13 cellular contexts compared by ENCODE assay signal in the genomic region with DNA sequence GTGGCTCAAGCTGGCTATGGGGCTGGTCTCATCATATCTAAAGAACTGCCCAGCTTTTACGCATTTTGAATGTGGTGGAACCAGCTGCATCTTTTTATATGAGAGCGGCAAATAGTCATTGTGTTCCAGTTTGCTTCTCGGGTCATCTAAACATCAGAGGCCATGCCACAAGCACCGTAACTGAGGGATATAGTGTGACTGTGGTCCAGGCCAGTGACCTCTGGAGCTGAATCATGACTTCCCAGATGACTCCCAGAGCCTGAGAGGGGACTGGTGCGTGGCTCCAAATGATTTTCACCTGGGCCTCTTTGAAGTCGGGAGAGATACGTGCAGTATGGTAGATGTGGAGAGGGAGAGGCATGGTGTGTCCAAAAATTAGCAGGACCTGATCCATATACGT.
A peak's percentile ranks its signal among the peaks of the same experiment; 100 is the strongest.
DNase-seq lines count a peak whose midpoint lies in the region; FAIRE-seq and TF ChIP-seq lines count a peak whose summit lies in the region.
"Had no signal": no experiment of that assay in that cellular context is flagged by ENCODE, and none has a peak within 500 bp of the region (broad histone marks: within the 10 kb centered on the region; RNA-seq: fewer than 3 reads in every experiment).

No MANE protein-coding gene starts in this region.

- intact Hi-C loops in esophagus muscularis mucosa (cut with DNase I): loop anchor here (5.0 kb wide), 2 partner anchors 268 to 438 kb away; no protein-coding TSS in a partner anchor

- H3K4me3 ChIP-seq in esophagus muscularis mucosa: no peak overlapping the region
- H3K4me3 ChIP-seq: tibial artery had no signal

- H3K27me3 Mint-ChIP-seq in nephron progenitor cell (ENCODE audit: low read depth, poor library complexity): peaks cover 5% of the 10 kb centered on the region
- H3K27me3 Mint-ChIP-seq in activated naive CD8-positive, alpha-beta T cell treated with anti-CD3 and anti-CD28 coated beads for 36 hours: no peaks in the 10 kb centered on the region
- H3K27me3 Mint-ChIP-seq: activated B cell treated with CpG ODN at 0.5 μM for 24 hours had no signal

- no peaks in the 10 kb centered on the region for H3K9me3 ChIP-seq in esophagus muscularis mucosa
- H3K9me3 ChIP-seq: SK-N-SH, tibial artery had no signal

- WGBS in esophagus muscularis mucosa: 94% methylated on average over 8 of the region's 8 CpGs

- H3K9me3 Mint-ChIP-seq in nephron progenitor cell: no peaks in the 10 kb centered on the region
- no peaks in the 10 kb centered on the region for H3K9me3 Mint-ChIP-seq in activated naive CD8-positive, alpha-beta T cell treated with anti-CD3 and anti-CD28 coated beads for 36 hours
- H3K9me3 Mint-ChIP-seq: activated B cell treated with CpG ODN at 0.5 μM for 24 hours had no signal

- no peak for TF ChIP-seq EP300 in esophagus muscularis mucosa (IDR thresholded peaks at IDR 0.05)

- H3K36me3 ChIP-seq in esophagus muscularis mucosa: no peaks in the 10 kb centered on the region
- H3K36me3 ChIP-seq: tibial artery had no signal

- peak; percentile 84 for FAIRE-seq in RCC 7860 (lab: Jason Lieb, UNC)
- FAIRE-seq: kidney had no signal

- H3K4me3 Mint-ChIP-seq in nephron progenitor cell: peak overlapping the region; percentile 43
- no peak overlapping the region for H3K4me3 Mint-ChIP-seq in activated naive CD8-positive, alpha-beta T cell treated with anti-CD3 and anti-CD28 coated beads for 36 hours
- H3K4me3 Mint-ChIP-seq: activated B cell treated with CpG ODN at 0.5 μM for 24 hours had no signal

- peaks cover 46 to 61% (median 57%) of the 10 kb centered on the region in 4 donors for H3K4me1 ChIP-seq in esophagus muscularis mucosa
- H3K4me1 ChIP-seq: tibial artery had no signal

- no peak for TF ChIP-seq POLR2A in esophagus muscularis mucosa (IDR thresholded peaks at IDR 0.05; ENCODE audit: low read depth)

- H3K4me1 Mint-ChIP-seq in nephron progenitor cell: peaks cover 44% of the 10 kb centered on the region
- H3K4me1 Mint-ChIP-seq in activated naive CD8-positive, alpha-beta T cell treated with anti-CD3 and anti-CD28 coated beads for 36 hours: peaks cover 40% of the 10 kb centered on the region

- H3K27ac Mint-ChIP-seq in nephron progenitor cell: no peak overlapping the region
- H3K27ac Mint-ChIP-seq in activated naive CD8-positive, alpha-beta T cell treated with anti-CD3 and anti-CD28 coated beads for 36 hours: no peak overlapping the region
- H3K27ac Mint-ChIP-seq: activated B cell treated with CpG ODN at 0.5 μM for 24 hours had no signal

- H3K27me3 ChIP-seq in esophagus muscularis mucosa: no peaks in the 10 kb centered on the region
- H3K27me3 ChIP-seq: tibial artery had no signal

- TF ChIP-seq CTCF in esophagus muscularis mucosa (IDR thresholded peaks at IDR 0.05) (no peak), nephron progenitor cell (IDR thresholded peaks at IDR 0.05) (no peak)

- H3K27ac ChIP-seq in esophagus muscularis mucosa (replicated peaks in 1 of 4): peak overlapping the region; percentile 77 to 81 (median 78)
- H3K27ac ChIP-seq: tibial artery had no signal

- peak; percentile 27 for DNase-seq in A172 (ENCODE audit: low spot score)
- peak; percentile 67 for DNase-seq in RCC 7860 (ENCODE audit: low spot score)
- DNase-seq in esophagus muscularis mucosa (ENCODE audit: extremely low spot score): no peak
- DNase-seq in nephron progenitor cell: no peak
- no peak for DNase-seq in GOT3 (lab: John Stamatoyannopoulos, UW)
- DNase-seq in occipital lobe (lab: John Stamatoyannopoulos, UW): no peak
- no peak for DNase-seq in activated naive CD8-positive, alpha-beta T cell treated with anti-CD3 and anti-CD28 coated beads for 36 hours
- DNase-seq in KG1 (lab: John Stamatoyannopoulos, UW): no peak
- DNase-seq: activated B cell treated with CpG ODN at 0.5 μM for 24 hours; activated T-cell treated with anti-CD3 and anti-CD28 coated beads, Interleukin-2, amount 50 U/mL, for 48 hours; kidney; SK-N-SH had no signal

- no peaks in the 10 kb centered on the region for H3K36me3 Mint-ChIP-seq in nephron progenitor cell (ENCODE audit: low read depth)
- H3K36me3 Mint-ChIP-seq in activated naive CD8-positive, alpha-beta T cell treated with anti-CD3 and anti-CD28 coated beads for 36 hours: no peaks in the 10 kb centered on the region

Comparison
In these comparisons a context has a peak if more than half of its experiments do, and no peak if none do; other contexts are left out.
1. DNase-seq: peak in A172 (single experiment) and RCC 7860 (single experiment); none in esophagus muscularis mucosa (single experiment), nephron progenitor cell (single experiment), GOT3 (single experiment), occipital lobe (single experiment), activated naive CD8-positive, alpha-beta T cell treated with anti-CD3 and anti-CD28 coated beads for 36 hours (single experiment) and KG1 (single experiment).